ENCODE assay signal across 10 cellular contexts in genomic region chr7:96837583-96837982, GRCh38.
DNase-seq lines count a peak whose midpoint lies in the region; ATAC-seq, FAIRE-seq and TF ChIP-seq lines count a peak whose summit lies in the region.
"Had no signal": no experiment of that assay in that cellular context is flagged by ENCODE, and none has a peak within 500 bp of the region (broad histone marks: within the 10 kb centered on the region; RNA-seq: fewer than 3 reads in every experiment).

No MANE protein-coding gene starts in this region.

- no peak overlapping the region for H2AFZ ChIP-seq in PC-3 (ENCODE audit: low read length)

- peak overlapping the region; percentile 47 for H3K4me3 Mint-ChIP-seq in activated T-helper 2 cell treated with anti-CD3 and anti-CD28 coated beads, Interferon-gamma antibody, Interleukin-2, Interleukin-4, amounts not matched to agents 10 μg/mL and 5 μg/mL and 100 μg/mL, durations not matched to agents 14 hours and 24 hours and 36 hours (ENCODE audit: low read depth)

- POLR2A ChIA-PET in PC-3 (lab: Charles Lee; ENCODE audit: unreplicated experiment): no interaction called here

- peaks cover 27% of the 10 kb centered on the region for H3K4me1 Mint-ChIP-seq in activated T-helper 2 cell treated with anti-CD3 and anti-CD28 coated beads, Interferon-gamma antibody, Interleukin-2, Interleukin-4, amounts not matched to agents 10 μg/mL and 5 μg/mL and 100 μg/mL, durations not matched to agents 14 hours and 24 hours and 36 hours (ENCODE audit: low read depth)

- WGBS in thyroid gland, 2 donors: 67 to 77% methylated on average over 2 of the region's 2 CpGs

- CTCF ChIA-PET in PC-3 (lab: Charles Lee): no interaction called here

- H4K20me1 ChIP-seq in PC-3 (ENCODE audit: low read length): no peaks in the 10 kb centered on the region

- H3K27me3 Mint-ChIP-seq in activated T-helper 2 cell treated with anti-CD3 and anti-CD28 coated beads, Interferon-gamma antibody, Interleukin-2, Interleukin-4, amounts not matched to agents 10 μg/mL and 5 μg/mL and 100 μg/mL, durations not matched to agents 14 hours and 24 hours and 36 hours (ENCODE audit: low read depth): peaks cover 58% of the 10 kb centered on the region

- peak; percentile 93 for ATAC-seq in GM18505 (IDR thresholded peaks at IDR 0.05; ENCODE audit: unreplicated experiment)
- peak; percentile 92 for ATAC-seq in HG03280 (IDR thresholded peaks at IDR 0.05; ENCODE audit: unreplicated experiment)
- no peak for ATAC-seq in PC-3
- ATAC-seq: Right ventricle myocardium inferior had no signal

- H3K79me2 ChIP-seq in PC-3 (ENCODE audit: low read length): no peaks in the 10 kb centered on the region

- H3K27ac ChIP-seq in thyroid gland: no peak overlapping the region
- no peak overlapping the region for H3K27ac ChIP-seq in PC-3 (ENCODE audit: low read length)

- H3K9me2 ChIP-seq in PC-3 (replicated peaks; ENCODE audit: low read length): no peaks in the 10 kb centered on the region

- TF ChIP-seq CTCF in GM20000 (IDR thresholded peaks at IDR 0.05; ENCODE audit: extremely low read depth, missing control alignments): no peak
- TF ChIP-seq CTCF in thyroid gland (IDR thresholded peaks at IDR 0.05): no peak
- TF ChIP-seq CTCF in PC-3 (conservative IDR thresholded peaks at IDR 0.05; ENCODE audit: low read depth, low read length): no peak

- H3K36me3 ChIP-seq in thyroid gland (no peaks in the 10 kb centered on the region), PC-3 (ENCODE audit: low read depth, low read length) (no peaks in the 10 kb centered on the region)

- H3K27me3 ChIP-seq in thyroid gland (no peaks in the 10 kb centered on the region), PC-3 (ENCODE audit: low read length) (no peaks in the 10 kb centered on the region)

- no peak overlapping the region for H3K4me3 ChIP-seq in thyroid gland (replicated peaks in 1 of 3)
- no peak overlapping the region for H3K4me3 ChIP-seq in PC-3 (ENCODE audit: low read length)

- H3K36me3 Mint-ChIP-seq in activated T-helper 2 cell treated with anti-CD3 and anti-CD28 coated beads, Interferon-gamma antibody, Interleukin-2, Interleukin-4, amounts not matched to agents 10 μg/mL and 5 μg/mL and 100 μg/mL, durations not matched to agents 14 hours and 24 hours and 36 hours (ENCODE audit: low read depth): no peaks in the 10 kb centered on the region

- FAIRE-seq in GM12892 (lab: Jason Lieb, UNC): no peak
- FAIRE-seq: bronchial epithelial cell had no signal

- peaks cover 9% of the 10 kb centered on the region for H3K9me3 Mint-ChIP-seq in activated T-helper 2 cell treated with anti-CD3 and anti-CD28 coated beads, Interferon-gamma antibody, Interleukin-2, Interleukin-4, amounts not matched to agents 10 μg/mL and 5 μg/mL and 100 μg/mL, durations not matched to agents 14 hours and 24 hours and 36 hours

- H3K9ac ChIP-seq in PC-3 (ENCODE audit: low read length): no peak overlapping the region

- BruUV-seq in PC-3 (replicated peaks; lab: Mats Ljungman, UMichigan): no TSS peak

- peak overlapping the region; percentile 56 for H3K27ac Mint-ChIP-seq in activated T-helper 2 cell treated with anti-CD3 and anti-CD28 coated beads, Interferon-gamma antibody, Interleukin-2, Interleukin-4, amounts not matched to agents 10 μg/mL and 5 μg/mL and 100 μg/mL, durations not matched to agents 14 hours and 24 hours and 36 hours

- intact Hi-C loops in activated T-helper 2 cell treated with anti-CD3 and anti-CD28 coated beads, Interferon-gamma antibody, Interleukin-2, Interleukin-4, amounts not matched to agents 10 μg/mL and 5 μg/mL and 100 μg/mL, durations not matched to agents 14 hours and 24 hours and 36 hours (cut with micrococcal nuclease): loop anchor here (1.0 to 5.0 kb wide), 7 partner anchors 8 to 535 kb away; partner anchors contain the start of genes SEM1 and SLC25A13
- intact Hi-C loops in thyroid gland (cut with DNase I): no loop called here
- intact Hi-C loops in PC-3 (cut with micrococcal nuclease): no loop called here

- H3K9me3 ChIP-seq in thyroid gland (no peaks in the 10 kb centered on the region), PC-3 (ENCODE audit: low read length) (no peaks in the 10 kb centered on the region)

- DNase-seq in GM20000 (ENCODE audit: low spot score) (peak; percentile 47), thyroid gland (no peak), PC-3 (no peak), GM12892 (ENCODE audit: insufficient read length) (no peak), HT-29 (ENCODE audit: low spot score) (no peak)
- DNase-seq in activated T-helper 2 cell treated with anti-CD3 and anti-CD28 coated beads, Interferon-gamma antibody, Interleukin-2, Interleukin-4, amounts not matched to agents 10 μg/mL and 5 μg/mL and 100 μg/mL, durations not matched to agents 14 hours and 24 hours and 36 hours (ENCODE audit: low spot score): peak; percentile 24

- H3K4me1 ChIP-seq in thyroid gland (no peaks in the 10 kb centered on the region), PC-3 (ENCODE audit: insufficient read depth, low read length) (peaks cover 11% of the 10 kb centered on the region)

- H3F3A ChIP-seq in PC-3 (ENCODE audit: low read length, unreplicated experiment): no peaks in the 10 kb centered on the region

- no peak overlapping the region for H3K4me2 ChIP-seq in PC-3 (ENCODE audit: low read length)

- TF ChIP-seq POLR2A in GM18505 (IDR thresholded peaks at IDR 0.05; ENCODE audit: borderline replicate concordance, extremely low read depth, insufficient read depth, insufficient read length) (no peak), thyroid gland (IDR thresholded peaks at IDR 0.05) (no peak), GM12892 (IDR thresholded peaks at IDR 0.05; ENCODE audit: low read depth, low read length) (no peak)

Comparison
In these comparisons a context has a peak if more than half of its experiments do, and no peak if none do; other contexts are left out.
1. DNase-seq: peak in GM20000 (single experiment) and activated T-helper 2 cell treated with anti-CD3 and anti-CD28 coated beads, Interferon-gamma antibody, Interleukin-2, Interleukin-4, amounts not matched to agents 10 μg/mL and 5 μg/mL and 100 μg/mL, durations not matched to agents 14 hours and 24 hours and 36 hours (single experiment); none in thyroid gland (0 of 2), PC-3 (single experiment), GM12892 (single experiment) and HT-29 (single experiment).